Comparison of ENCODE assay signal across 15 cellular contexts in the genomic region with DNA sequence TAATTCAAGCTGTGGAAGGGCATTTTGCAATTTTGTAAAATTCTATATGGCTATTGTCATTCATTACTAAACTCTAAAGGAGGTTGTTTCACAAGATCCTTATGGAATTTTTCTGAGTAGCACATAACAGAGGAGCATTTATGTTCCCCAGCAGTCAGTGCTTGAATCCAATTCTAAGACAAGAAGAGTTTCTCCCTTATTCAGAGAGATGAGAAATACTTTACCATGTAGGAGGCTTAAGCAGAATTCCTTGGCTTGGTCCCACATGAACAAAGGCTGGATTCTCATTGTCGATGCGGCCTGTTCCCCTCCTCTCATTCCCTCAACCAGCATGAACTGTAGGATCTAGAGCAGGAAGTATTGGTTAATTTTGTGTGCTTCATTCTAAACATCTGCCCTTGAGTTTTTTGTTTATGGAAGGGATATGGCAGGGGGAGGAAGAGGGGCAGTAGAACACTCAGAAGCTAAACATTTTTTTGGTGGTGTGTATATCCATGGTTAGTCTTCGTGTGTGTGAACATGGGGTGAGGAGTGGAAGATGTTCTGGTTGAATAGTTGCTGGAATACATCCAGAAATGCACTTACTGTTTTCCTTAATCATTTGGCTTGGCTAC.
DNase-seq lines count a peak whose midpoint lies in the region; TF ChIP-seq lines count a peak whose summit lies in the region.
"Had no signal": no experiment of that assay in that cellular context is flagged by ENCODE, and none has a peak within 500 bp of the region (broad histone marks: within the 10 kb centered on the region; RNA-seq: fewer than 3 reads in every experiment).

No MANE protein-coding gene starts in this region.

- no peaks in the 10 kb centered on the region for H3K36me3 Mint-ChIP-seq in endodermal cell (ENCODE audit: low read depth)
- H3K36me3 Mint-ChIP-seq: activated naive CD8-positive, alpha-beta T cell had no signal

- H3K36me3 ChIP-seq in iPS-20b (ENCODE audit: insufficient read depth, low read depth, low read length) = no peaks in the 10 kb centered on the region
- no peaks in the 10 kb centered on the region for H3K36me3 ChIP-seq in tibial nerve
- no peaks in the 10 kb centered on the region for H3K36me3 ChIP-seq in endodermal cell (ENCODE audit: control insufficient read depth, insufficient read depth, low read length)

- DNase-seq in NCI-H2171 treated with DMSO at 0.1 percent for 48 hours (lab: John Stamatoyannopoulos, UW) (peak; percentile 72), NCI-H2171 (lab: John Stamatoyannopoulos, UW) (no peak), astrocyte of the spinal cord (ENCODE audit: low read depth, low spot score) (peak; percentile 61), tibial nerve (ENCODE audit: low spot score in 2 of 2) (no peak), endodermal cell (no peak), GDM1 (lab: John Stamatoyannopoulos, UW) (no peak)
- no peak for DNase-seq in stimulated activated CD4-positive, alpha-beta T cell treated with anti-CD3 and anti-CD28 coated beads, Interleukin-4, amount 100 ng/mL, for 24 hours
- DNase-seq: activated CD4-positive, CD25-positive, alpha-beta regulatory T cell treated with anti-CD3 and anti-CD28 coated beads, Interleukin-2, amount 50 U/mL, for 72 hours; naive B cell; NCI-H1048; RPMI8226; stimulated activated CD4-positive, alpha-beta T cell treated with anti-CD3 and anti-CD28 coated beads, Interleukin-1b, Interleukin-23, amount 100 ng/mL, for 48 hours had no signal

- TF ChIP-seq POLR2A in tibial nerve (IDR thresholded peaks at IDR 0.05) = no peak

- no peaks in the 10 kb centered on the region for H3K27me3 Mint-ChIP-seq in endodermal cell (ENCODE audit: insufficient read depth)
- H3K27me3 Mint-ChIP-seq: naive B cell, type B pancreatic cell had no signal

- 13 to 25% methylated on average over 3 of the region's 3 CpGs for WGBS in tibial nerve, 2 donors
- 70 to 100% methylated on average over 1 to 3 of the region's 3 CpGs for WGBS in endodermal cell (ENCODE audit: insufficient coverage in 1 of 2, insufficient read length in 1 of 2), 2 experiments

- H3K9me3 Mint-ChIP-seq in endodermal cell = no peaks in the 10 kb centered on the region
- H3K9me3 Mint-ChIP-seq: naive B cell, type B pancreatic cell had no signal

- H3K4me1 Mint-ChIP-seq in endodermal cell = peaks cover 9% of the 10 kb centered on the region

- no peak overlapping the region for H3K27ac Mint-ChIP-seq in endodermal cell
- H3K27ac Mint-ChIP-seq: activated naive CD8-positive, alpha-beta T cell; naive B cell; type B pancreatic cell had no signal

- in situ Hi-C loops in astrocyte of the spinal cord (cut with HindIII; ENCODE audit: low sequenced_read_pairs) = no loop called here

- H3K9me3 ChIP-seq in iPS-20b (ENCODE audit: insufficient read depth, low read depth, low read length) = no peaks in the 10 kb centered on the region
- no peaks in the 10 kb centered on the region for H3K9me3 ChIP-seq in tibial nerve
- H3K9me3 ChIP-seq in endodermal cell (ENCODE audit: control insufficient read depth, low read length) = no peaks in the 10 kb centered on the region

- no peak overlapping the region for H3K27ac ChIP-seq in iPS-20b (ENCODE audit: low read length)
- peak overlapping the region; percentile 1 to 86 (median 66) for H3K27ac ChIP-seq in tibial nerve
- H3K27ac ChIP-seq in endodermal cell (ENCODE audit: low read depth, low read length) = no peak overlapping the region

- TF ChIP-seq CTCF in astrocyte of the spinal cord (IDR thresholded peaks at IDR 0.05; ENCODE audit: low read depth, low read length) (no peak), tibial nerve (IDR thresholded peaks at IDR 0.05) (no peak), endodermal cell (conservative IDR thresholded peaks at IDR 0.05) (no peak)

- H3K4me3 ChIP-seq in astrocyte of the spinal cord (ENCODE audit: low read depth, low read length) (no peak overlapping the region), iPS-20b (ENCODE audit: low read length) (peak overlapping the region; percentile 7; the same call in 1 of the 2 replicates), tibial nerve (no peak overlapping the region), endodermal cell (ENCODE audit: low read length) (no peak overlapping the region)

- H3K27me3 ChIP-seq in iPS-20b (ENCODE audit: insufficient read depth, low read length) = no peaks in the 10 kb centered on the region
- H3K27me3 ChIP-seq in tibial nerve = no peaks in the 10 kb centered on the region
- H3K27me3 ChIP-seq in endodermal cell (ENCODE audit: control insufficient read depth, insufficient read depth, low read length, poor library complexity, severe bottlenecking) = no peaks in the 10 kb centered on the region

- peaks cover 57% of the 10 kb centered on the region for H3K4me1 ChIP-seq in iPS-20b (ENCODE audit: insufficient read depth, low read length)
- peaks cover 0 to 100% (median 65%) of the 10 kb centered on the region in 4 donors for H3K4me1 ChIP-seq in tibial nerve
- no peaks in the 10 kb centered on the region for H3K4me1 ChIP-seq in endodermal cell (ENCODE audit: control insufficient read depth, insufficient read depth, low read length)

- TF ChIP-seq EP300 in tibial nerve (IDR thresholded peaks at IDR 0.05) = no peak

- H3K9ac ChIP-seq in iPS-20b (ENCODE audit: low read depth, low read length) (peak overlapping the region; percentile 25; the same call in 1 of the 2 replicates), endodermal cell (ENCODE audit: extremely low read depth, low read length, poor library complexity, severe bottlenecking) (no peak overlapping the region)

- H3K4me3 Mint-ChIP-seq in endodermal cell = no peak overlapping the region
- H3K4me3 Mint-ChIP-seq: activated naive CD8-positive, alpha-beta T cell; naive B cell; type B pancreatic cell had no signal

Comparison
In these comparisons a context has a peak if more than half of its experiments do, and no peak if none do; other contexts are left out.
1. DNase-seq: peak in NCI-H2171 treated with DMSO at 0.1 percent for 48 hours (single experiment) and astrocyte of the spinal cord (single experiment); none in NCI-H2171 (single experiment), tibial nerve (0 of 2), endodermal cell (single experiment), stimulated activated CD4-positive, alpha-beta T cell treated with anti-CD3 and anti-CD28 coated beads, Interleukin-4, amount 100 ng/mL, for 24 hours (single experiment) and GDM1 (single experiment).
2. H3K27ac ChIP-seq: peak in tibial nerve (4 of 4); none in iPS-20b (single experiment) and endodermal cell (single experiment).